Comparison of ENCODE assay signal across 1 cellular context in the genomic region with DNA sequence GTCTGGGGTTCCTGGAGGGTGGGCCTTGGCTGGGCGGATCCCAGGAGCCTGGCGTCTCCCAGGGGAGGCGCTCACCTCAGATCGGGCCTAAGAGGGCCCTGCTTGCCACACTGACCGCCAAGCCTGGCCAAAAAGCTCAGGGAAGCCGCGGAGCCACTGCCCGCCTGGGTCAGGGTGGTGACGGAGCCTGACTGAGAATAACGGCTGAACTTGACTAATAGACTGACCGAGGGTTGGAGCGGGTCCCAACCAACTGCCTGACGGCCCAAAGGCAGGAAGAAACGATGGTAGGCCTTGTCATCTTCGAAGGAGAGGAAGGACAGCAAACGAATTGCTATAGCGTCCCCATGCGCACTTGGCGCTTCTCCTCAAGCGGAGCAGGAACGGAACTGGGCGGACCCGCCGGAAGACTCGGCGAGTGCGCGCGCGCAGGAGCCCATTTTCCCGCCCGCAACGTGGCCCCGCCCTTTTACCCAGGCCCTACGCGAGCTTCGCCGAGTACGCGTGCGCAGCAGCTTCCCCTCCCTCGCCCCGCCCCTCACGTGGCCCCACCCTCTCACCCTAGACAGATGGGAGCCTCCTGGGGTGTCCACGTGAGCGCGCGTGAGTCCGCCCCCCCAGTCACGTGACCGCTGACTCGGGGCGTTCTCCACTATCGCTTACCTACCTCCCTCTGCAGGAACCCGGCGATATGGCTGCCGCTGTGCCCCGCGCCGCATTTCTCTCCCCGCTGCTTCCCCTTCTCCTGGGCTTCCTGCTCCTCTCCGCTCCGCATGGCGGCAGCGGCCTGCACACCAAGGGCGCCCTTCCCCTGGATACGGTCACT.
TF ChIP-seq lines count a peak whose summit lies in the region.

A gene (plus strand): TSS at position 652 of the 826 bp plus-strand sequence. CDS start 40 bp downstream, at position 692.
A gene (minus strand): TSS at position 391 of the 826 bp plus-strand sequence. CDS start 7,895 bp downstream, outside the sequence.

TF ChIP-seq in HepG2, 621 proteins besides CTCF, POLR2A, EP300 and RAD21 (continued from another document and continues in another):
- TF ChIP-seq, protein P1, sequence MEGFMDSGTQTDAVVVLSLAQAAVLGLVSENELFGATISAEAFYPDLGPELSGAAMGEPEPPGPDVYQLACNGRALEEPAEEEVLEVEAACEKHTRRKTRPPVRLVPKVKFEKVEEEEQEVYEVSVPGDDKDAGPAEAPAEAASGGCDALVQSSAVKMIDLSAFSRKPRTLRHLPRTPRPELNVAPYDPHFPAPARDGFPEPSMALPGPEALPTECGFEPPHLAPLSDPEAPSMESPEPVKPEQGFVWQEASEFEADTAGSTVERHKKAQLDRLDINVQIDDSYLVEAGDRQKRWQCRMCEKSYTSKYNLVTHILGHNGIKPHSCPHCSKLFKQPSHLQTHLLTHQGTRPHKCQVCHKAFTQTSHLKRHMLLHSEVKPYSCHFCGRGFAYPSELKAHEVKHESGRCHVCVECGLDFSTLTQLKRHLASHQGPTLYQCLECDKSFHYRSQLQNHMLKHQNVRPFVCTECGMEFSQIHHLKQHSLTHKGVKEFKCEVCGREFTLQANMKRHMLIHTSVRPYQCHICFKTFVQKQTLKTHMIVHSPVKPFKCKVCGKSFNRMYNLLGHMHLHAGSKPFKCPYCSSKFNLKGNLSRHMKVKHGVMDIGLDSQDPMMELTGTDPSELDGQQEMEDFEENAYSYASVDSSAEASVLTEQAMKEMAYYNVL (CRISPR knock-in tag; IDR thresholded peaks at IDR 0.05; ENCODE audit: borderline replicate concordance): 0 out of 2 replicates have a peak, but pooled peaks have one; percentile 37
- TF ChIP-seq SNAPC2 (CRISPR knock-in tag; IDR thresholded peaks at IDR 0.05): no peak; the same call in 1 of the 2 replicates
- 0 out of 2 replicates have a peak, but pooled peaks have one; percentile 27 for TF ChIP-seq ZNF263 (CRISPR knock-in tag; IDR thresholded peaks at IDR 0.05)
- TF ChIP-seq ZNF124 (CRISPR knock-in tag; IDR thresholded peaks at IDR 0.05): peak; percentile 51; the same call in 1 of the 2 replicates
- TF ChIP-seq HMG20A (CRISPR knock-in tag; IDR thresholded peaks at IDR 0.05; ENCODE audit: borderline replicate concordance): 0 out of 2 replicates have a peak, but pooled peaks have one; percentile 15
- no peak for TF ChIP-seq FOXK2 (IDR thresholded peaks at IDR 0.05)
- TF ChIP-seq CREM (IDR thresholded peaks at IDR 0.05): no peak; the same call in none of the 2 replicates
- TF ChIP-seq CREM (CRISPR knock-in tag; IDR thresholded peaks at IDR 0.05): no peak
- TF ChIP-seq, protein P2, sequence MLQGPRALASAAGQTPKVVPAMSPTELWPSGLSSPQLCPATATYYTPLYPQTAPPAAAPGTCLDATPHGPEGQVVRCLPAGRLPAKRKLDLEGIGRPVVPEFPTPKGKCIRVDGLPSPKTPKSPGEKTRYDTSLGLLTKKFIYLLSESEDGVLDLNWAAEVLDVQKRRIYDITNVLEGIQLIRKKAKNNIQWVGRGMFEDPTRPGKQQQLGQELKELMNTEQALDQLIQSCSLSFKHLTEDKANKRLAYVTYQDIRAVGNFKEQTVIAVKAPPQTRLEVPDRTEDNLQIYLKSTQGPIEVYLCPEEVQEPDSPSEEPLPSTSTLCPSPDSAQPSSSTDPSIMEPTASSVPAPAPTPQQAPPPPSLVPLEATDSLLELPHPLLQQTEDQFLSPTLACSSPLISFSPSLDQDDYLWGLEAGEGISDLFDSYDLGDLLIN (CRISPR knock-in tag; IDR thresholded peaks at IDR 0.05; ENCODE audit: borderline replicate concordance): peak; percentile 94; the same call in 1 of the 2 replicates
- TF ChIP-seq NR2F1 (CRISPR knock-in tag; IDR thresholded peaks at IDR 0.05): 0 out of 4 replicates have a peak, but pooled peaks of 1 of the 2 experiments have one; percentile 41
- TF ChIP-seq SIN3A (IDR thresholded peaks at IDR 0.05; ENCODE audit: borderline replicate concordance, low read depth, low read length): peak; percentile 78; the same call in 1 of the 2 replicates
- TF ChIP-seq ZMYM4 (CRISPR knock-in tag; IDR thresholded peaks at IDR 0.05): peak; percentile 73
- TF ChIP-seq ZMYM2 (CRISPR knock-in tag; IDR thresholded peaks at IDR 0.05): peak; percentile 80; the same call in 1 of the 2 replicates
- TF ChIP-seq ZNF264 (CRISPR knock-in tag; IDR thresholded peaks at IDR 0.05): peak; percentile 40; the same call in 1 of the 2 replicates
- no peak for TF ChIP-seq SOX6 (IDR thresholded peaks at IDR 0.05)
- TF ChIP-seq SOX6 (CRISPR knock-in tag; IDR thresholded peaks at IDR 0.05): peak; percentile 31
- TF ChIP-seq TOPORS (CRISPR knock-in tag; IDR thresholded peaks at IDR 0.05): peak; percentile 96
- peak; percentile 11; the same call in 1 of the 2 replicates for TF ChIP-seq ZNF619 (CRISPR knock-in tag; IDR thresholded peaks at IDR 0.05)
- TF ChIP-seq MIER2 (CRISPR knock-in tag; IDR thresholded peaks at IDR 0.05): peak; percentile 20; the same call in 1 of the 2 replicates
- TF ChIP-seq ZNF766 (CRISPR knock-in tag; IDR thresholded peaks at IDR 0.05; ENCODE audit: borderline replicate concordance): peak; percentile 88; the same call in 1 of the 2 replicates
- peak; percentile 12; the same call in 1 of the 2 replicates for TF ChIP-seq STAG1 (CRISPR knock-in tag; IDR thresholded peaks at IDR 0.05)
- peak; percentile 5; the same call in 1 of the 2 replicates for TF ChIP-seq ZMYM3 (CRISPR knock-in tag; IDR thresholded peaks at IDR 0.05)
- TF ChIP-seq, protein P3, sequence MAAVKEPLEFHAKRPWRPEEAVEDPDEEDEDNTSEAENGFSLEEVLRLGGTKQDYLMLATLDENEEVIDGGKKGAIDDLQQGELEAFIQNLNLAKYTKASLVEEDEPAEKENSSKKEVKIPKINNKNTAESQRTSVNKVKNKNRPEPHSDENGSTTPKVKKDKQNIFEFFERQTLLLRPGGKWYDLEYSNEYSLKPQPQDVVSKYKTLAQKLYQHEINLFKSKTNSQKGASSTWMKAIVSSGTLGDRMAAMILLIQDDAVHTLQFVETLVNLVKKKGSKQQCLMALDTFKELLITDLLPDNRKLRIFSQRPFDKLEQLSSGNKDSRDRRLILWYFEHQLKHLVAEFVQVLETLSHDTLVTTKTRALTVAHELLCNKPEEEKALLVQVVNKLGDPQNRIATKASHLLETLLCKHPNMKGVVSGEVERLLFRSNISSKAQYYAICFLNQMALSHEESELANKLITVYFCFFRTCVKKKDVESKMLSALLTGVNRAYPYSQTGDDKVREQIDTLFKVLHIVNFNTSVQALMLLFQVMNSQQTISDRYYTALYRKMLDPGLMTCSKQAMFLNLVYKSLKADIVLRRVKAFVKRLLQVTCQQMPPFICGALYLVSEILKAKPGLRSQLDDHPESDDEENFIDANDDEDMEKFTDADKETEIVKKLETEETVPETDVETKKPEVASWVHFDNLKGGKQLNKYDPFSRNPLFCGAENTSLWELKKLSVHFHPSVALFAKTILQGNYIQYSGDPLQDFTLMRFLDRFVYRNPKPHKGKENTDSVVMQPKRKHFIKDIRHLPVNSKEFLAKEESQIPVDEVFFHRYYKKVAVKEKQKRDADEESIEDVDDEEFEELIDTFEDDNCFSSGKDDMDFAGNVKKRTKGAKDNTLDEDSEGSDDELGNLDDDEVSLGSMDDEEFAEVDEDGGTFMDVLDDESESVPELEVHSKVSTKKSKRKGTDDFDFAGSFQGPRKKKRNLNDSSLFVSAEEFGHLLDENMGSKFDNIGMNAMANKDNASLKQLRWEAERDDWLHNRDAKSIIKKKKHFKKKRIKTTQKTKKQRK (IDR thresholded peaks at IDR 0.05; ENCODE audit: low read length): no peak
- peak; percentile 71 for TF ChIP-seq ZNF510 (CRISPR knock-in tag; IDR thresholded peaks at IDR 0.05; ENCODE audit: low read depth)
- TF ChIP-seq MED8 (CRISPR knock-in tag; IDR thresholded peaks at IDR 0.05; ENCODE audit: insufficient replicate concordance): peak; percentile 45
- TF ChIP-seq PHF5A (CRISPR knock-in tag; IDR thresholded peaks at IDR 0.05; ENCODE audit: low read depth, unreplicated experiment): no peak
- TF ChIP-seq ELF3 (CRISPR knock-in tag; IDR thresholded peaks at IDR 0.05): peak; percentile 55
- TF ChIP-seq, protein P4, sequence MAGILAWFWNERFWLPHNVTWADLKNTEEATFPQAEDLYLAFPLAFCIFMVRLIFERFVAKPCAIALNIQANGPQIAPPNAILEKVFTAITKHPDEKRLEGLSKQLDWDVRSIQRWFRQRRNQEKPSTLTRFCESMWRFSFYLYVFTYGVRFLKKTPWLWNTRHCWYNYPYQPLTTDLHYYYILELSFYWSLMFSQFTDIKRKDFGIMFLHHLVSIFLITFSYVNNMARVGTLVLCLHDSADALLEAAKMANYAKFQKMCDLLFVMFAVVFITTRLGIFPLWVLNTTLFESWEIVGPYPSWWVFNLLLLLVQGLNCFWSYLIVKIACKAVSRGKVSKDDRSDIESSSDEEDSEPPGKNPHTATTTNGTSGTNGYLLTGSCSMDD (CRISPR knock-in tag; IDR thresholded peaks at IDR 0.05): peak; percentile 64
- TF ChIP-seq, protein P5, sequence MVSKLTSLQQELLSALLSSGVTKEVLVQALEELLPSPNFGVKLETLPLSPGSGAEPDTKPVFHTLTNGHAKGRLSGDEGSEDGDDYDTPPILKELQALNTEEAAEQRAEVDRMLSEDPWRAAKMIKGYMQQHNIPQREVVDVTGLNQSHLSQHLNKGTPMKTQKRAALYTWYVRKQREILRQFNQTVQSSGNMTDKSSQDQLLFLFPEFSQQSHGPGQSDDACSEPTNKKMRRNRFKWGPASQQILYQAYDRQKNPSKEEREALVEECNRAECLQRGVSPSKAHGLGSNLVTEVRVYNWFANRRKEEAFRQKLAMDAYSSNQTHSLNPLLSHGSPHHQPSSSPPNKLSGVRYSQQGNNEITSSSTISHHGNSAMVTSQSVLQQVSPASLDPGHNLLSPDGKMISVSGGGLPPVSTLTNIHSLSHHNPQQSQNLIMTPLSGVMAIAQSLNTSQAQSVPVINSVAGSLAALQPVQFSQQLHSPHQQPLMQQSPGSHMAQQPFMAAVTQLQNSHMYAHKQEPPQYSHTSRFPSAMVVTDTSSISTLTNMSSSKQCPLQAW (CRISPR knock-in tag; IDR thresholded peaks at IDR 0.05): peak; percentile 57; the same call in 1 of the 2 replicates
- TF ChIP-seq ARHGAP35 (CRISPR knock-in tag; IDR thresholded peaks at IDR 0.05; ENCODE audit: borderline replicate concordance): no peak; the same call in 1 of the 2 replicates
- peak; percentile 77 for TF ChIP-seq SMYD3 (CRISPR knock-in tag; IDR thresholded peaks at IDR 0.05)
- TF ChIP-seq, protein P6, sequence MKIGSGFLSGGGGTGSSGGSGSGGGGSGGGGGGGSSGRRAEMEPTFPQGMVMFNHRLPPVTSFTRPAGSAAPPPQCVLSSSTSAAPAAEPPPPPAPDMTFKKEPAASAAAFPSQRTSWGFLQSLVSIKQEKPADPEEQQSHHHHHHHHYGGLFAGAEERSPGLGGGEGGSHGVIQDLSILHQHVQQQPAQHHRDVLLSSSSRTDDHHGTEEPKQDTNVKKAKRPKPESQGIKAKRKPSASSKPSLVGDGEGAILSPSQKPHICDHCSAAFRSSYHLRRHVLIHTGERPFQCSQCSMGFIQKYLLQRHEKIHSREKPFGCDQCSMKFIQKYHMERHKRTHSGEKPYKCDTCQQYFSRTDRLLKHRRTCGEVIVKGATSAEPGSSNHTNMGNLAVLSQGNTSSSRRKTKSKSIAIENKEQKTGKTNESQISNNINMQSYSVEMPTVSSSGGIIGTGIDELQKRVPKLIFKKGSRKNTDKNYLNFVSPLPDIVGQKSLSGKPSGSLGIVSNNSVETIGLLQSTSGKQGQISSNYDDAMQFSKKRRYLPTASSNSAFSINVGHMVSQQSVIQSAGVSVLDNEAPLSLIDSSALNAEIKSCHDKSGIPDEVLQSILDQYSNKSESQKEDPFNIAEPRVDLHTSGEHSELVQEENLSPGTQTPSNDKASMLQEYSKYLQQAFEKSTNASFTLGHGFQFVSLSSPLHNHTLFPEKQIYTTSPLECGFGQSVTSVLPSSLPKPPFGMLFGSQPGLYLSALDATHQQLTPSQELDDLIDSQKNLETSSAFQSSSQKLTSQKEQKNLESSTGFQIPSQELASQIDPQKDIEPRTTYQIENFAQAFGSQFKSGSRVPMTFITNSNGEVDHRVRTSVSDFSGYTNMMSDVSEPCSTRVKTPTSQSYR (CRISPR knock-in tag; IDR thresholded peaks at IDR 0.05; ENCODE audit: borderline replicate concordance): no peak; the same call in 1 of the 2 replicates
- peak; percentile 21; the same call in 1 of the 2 replicates for TF ChIP-seq RXRB (CRISPR knock-in tag; IDR thresholded peaks at IDR 0.05; ENCODE audit: borderline replicate concordance)
- peak; percentile 87 for TF ChIP-seq POLR2G (IDR thresholded peaks at IDR 0.05; ENCODE audit: low read depth, low read length)
- peak; percentile 56; the same call in 1 of the 2 replicates for TF ChIP-seq CCDC6 (CRISPR knock-in tag; IDR thresholded peaks at IDR 0.05)
- peak; percentile 20; the same call in 1 of the 2 replicates for TF ChIP-seq DNMT3B (CRISPR knock-in tag; conservative IDR thresholded peaks at IDR 0.05)
- TF ChIP-seq SYNCRIP (IDR thresholded peaks at IDR 0.05; ENCODE audit: insufficient read depth, low read depth, low read length): no peak
- TF ChIP-seq ZNF75D (CRISPR knock-in tag; IDR thresholded peaks at IDR 0.05; ENCODE audit: borderline replicate concordance): no peak
- peak; percentile 93 for TF ChIP-seq NAIF1 (CRISPR knock-in tag; IDR thresholded peaks at IDR 0.05; ENCODE audit: borderline replicate concordance)
- TF ChIP-seq SNRNP70 (IDR thresholded peaks at IDR 0.05; ENCODE audit: low read depth, low read length): no peak
- TF ChIP-seq, protein P7, sequence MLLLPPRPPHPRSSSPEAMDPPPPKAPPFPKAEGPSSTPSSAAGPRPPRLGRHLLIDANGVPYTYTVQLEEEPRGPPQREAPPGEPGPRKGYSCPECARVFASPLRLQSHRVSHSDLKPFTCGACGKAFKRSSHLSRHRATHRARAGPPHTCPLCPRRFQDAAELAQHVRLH (CRISPR knock-in tag; IDR thresholded peaks at IDR 0.05; ENCODE audit: borderline replicate concordance, low read depth): peak; percentile 78
- TF ChIP-seq HNF4A (CRISPR knock-in tag; IDR thresholded peaks at IDR 0.05): 0 out of 2 replicates have a peak, but pooled peaks have one; percentile 3
- TF ChIP-seq ZNF430 (CRISPR knock-in tag; IDR thresholded peaks at IDR 0.05): peak; percentile 86
- TF ChIP-seq TBP (CRISPR knock-in tag; IDR thresholded peaks at IDR 0.05): no peak
- peak; percentile 72 for TF ChIP-seq ATF7-NPFF (CRISPR knock-in tag; IDR thresholded peaks at IDR 0.05; ENCODE audit: low read depth)
- peak; percentile 75 for TF ChIP-seq NFKB2 (CRISPR knock-in tag; IDR thresholded peaks at IDR 0.05; ENCODE audit: borderline replicate concordance)
